ENCODE assay signal across 21 cellular contexts in genomic region chr14:100887728-100888335, GRCh38. TPM values are rescaled to one million over a fixed set of nuclear protein-coding genes. Genes with fewer than 3 reads are reported as not detected.
DNase-seq lines count a peak whose midpoint lies in the region; ATAC-seq and TF ChIP-seq lines count a peak whose summit lies in the region.
"Had no signal": no experiment of that assay in that cellular context is flagged by ENCODE, and none has a peak within 500 bp of the region (broad histone marks: within the 10 kb centered on the region; RNA-seq: fewer than 3 reads in every experiment).

No MANE protein-coding gene starts in this region.

- H3K36me3 Mint-ChIP-seq in brain (peaks cover 16% of the 10 kb centered on the region), neural progenitor cell (no peaks in the 10 kb centered on the region)

- H2AFZ ChIP-seq in neural progenitor cell (replicated peaks) (peak overlapping the region; percentile 27), OCI-LY7 (ENCODE audit: low read length) (no peak overlapping the region)
- H2AFZ ChIP-seq: GM23338 had no signal

- H3K4me2 ChIP-seq in neural progenitor cell: peak overlapping the region; percentile 41
- no peak overlapping the region for H3K4me2 ChIP-seq in OCI-LY7 (ENCODE audit: low read length)
- H3K4me2 ChIP-seq: GM23338 had no signal

- H4K20me1 ChIP-seq in neural progenitor cell (ENCODE audit: low read depth) (no peaks in the 10 kb centered on the region), OCI-LY7 (ENCODE audit: insufficient read depth, low read length) (no peaks in the 10 kb centered on the region)

- peaks cover 5% of the 10 kb centered on the region for H3K27me3 Mint-ChIP-seq in brain
- H3K27me3 Mint-ChIP-seq in neural progenitor cell (ENCODE audit: insufficient read depth, low read depth): peaks cover 2% of the 10 kb centered on the region

- intact Hi-C loops in uterus (cut with DNase I; ENCODE audit: low total_unique reads): no loop called here
- intact Hi-C loops in OCI-LY7 (cut with micrococcal nuclease; ENCODE audit: unreplicated experiment): no loop called here

- H3K36me3 ChIP-seq in neural progenitor cell (no peaks in the 10 kb centered on the region), uterus (no peaks in the 10 kb centered on the region), OCI-LY7 (ENCODE audit: insufficient read depth, low read length) (no peaks in the 10 kb centered on the region)

- no peaks in the 10 kb centered on the region for H3K9me2 ChIP-seq in OCI-LY7 (ENCODE audit: insufficient read depth, low read length)

- H3K9ac ChIP-seq in neural progenitor cell: no peak overlapping the region

- H3K27me3 ChIP-seq in neural progenitor cell (no peaks in the 10 kb centered on the region), uterus (no peaks in the 10 kb centered on the region)
- H3K27me3 ChIP-seq: SJSA1 had no signal

- H3K4me1 ChIP-seq in neural progenitor cell (peaks cover 21% of the 10 kb centered on the region), uterus (no peaks in the 10 kb centered on the region), OCI-LY7 (ENCODE audit: insufficient read depth, low read length, poor library complexity, severe bottlenecking) (no peaks in the 10 kb centered on the region)
- H3K4me1 ChIP-seq: SJSA1 had no signal

- POLR2A ChIA-PET in OCI-LY7 (lab: Charles Lee): no interaction called here

- no peaks in the 10 kb centered on the region for H3F3A ChIP-seq in neural progenitor cell (ENCODE audit: low read depth)

- TF ChIP-seq POLR2A in uterus (IDR thresholded peaks at IDR 0.05): no peak

- no peaks in the 10 kb centered on the region for H3K79me2 ChIP-seq in neural progenitor cell (ENCODE audit: low read depth)
- no peaks in the 10 kb centered on the region for H3K79me2 ChIP-seq in OCI-LY7 (ENCODE audit: insufficient read depth, low read depth, low read length)

- no peaks in the 10 kb centered on the region for H3K9me3 ChIP-seq in neural progenitor cell (ENCODE audit: low read depth)
- no peaks in the 10 kb centered on the region for H3K9me3 ChIP-seq in uterus
- H3K9me3 ChIP-seq in OCI-LY7 (ENCODE audit: low read length): no peaks in the 10 kb centered on the region
- H3K9me3 ChIP-seq: SJSA1 had no signal

- TF ChIP-seq CTCF in brain (conservative IDR thresholded peaks at IDR 0.05) (no peak), neural progenitor cell (IDR thresholded peaks at IDR 0.05) (no peak), uterus (IDR thresholded peaks at IDR 0.05) (no peak), OCI-LY7 (conservative IDR thresholded peaks at IDR 0.05; ENCODE audit: low read length) (no peak)

- peak overlapping the region in 3 of 5 experiments; percentile 7 to 17 (median 10) for H3K4me3 Mint-ChIP-seq in brain
- H3K4me3 Mint-ChIP-seq in neural progenitor cell: no peak overlapping the region
- H3K4me3 Mint-ChIP-seq: GM23338 had no signal

- H3K4me3 ChIP-seq in neural progenitor cell: no peak overlapping the region
- H3K4me3 ChIP-seq in uterus: no peak overlapping the region
- no peak overlapping the region for H3K4me3 ChIP-seq in OCI-LY7 (ENCODE audit: low read depth, low read length, poor library complexity, severe bottlenecking)
- H3K4me3 ChIP-seq: GM23338, SJSA1 had no signal

- peak overlapping the region in 3 of 5 experiments; percentile 5 to 68 (median 63) for H3K27ac Mint-ChIP-seq in brain
- no peak overlapping the region for H3K27ac Mint-ChIP-seq in neural progenitor cell
- H3K27ac Mint-ChIP-seq: GM23338 had no signal

- CTCF ChIA-PET in OCI-LY7 (lab: Charles Lee; ENCODE audit: unreplicated experiment): no interaction called here

- H3K4me1 Mint-ChIP-seq in brain: peaks cover 51% of the 10 kb centered on the region
- peaks cover 9% of the 10 kb centered on the region for H3K4me1 Mint-ChIP-seq in neural progenitor cell

- ATAC-seq in GM18870 (IDR thresholded peaks at IDR 0.05; ENCODE audit: unreplicated experiment): no peak
- ATAC-seq: GM23338 had no signal

- no peak overlapping the region for H3K27ac ChIP-seq in neural progenitor cell
- peak overlapping the region; percentile 9 to 34 for H3K27ac ChIP-seq in uterus
- no peak overlapping the region for H3K27ac ChIP-seq in OCI-LY7 (ENCODE audit: low read depth, low read length, poor library complexity, severe bottlenecking)
- H3K27ac ChIP-seq: C4-2B, HL-60, RWPE1, SJSA1 had no signal

- BruUV-seq in OCI-LY7 (replicated peaks; lab: Mats Ljungman, UMichigan): no TSS peak

- DNase-seq in NCI-H345 (lab: John Stamatoyannopoulos, UW) (peak; percentile 14), NCI-H345 treated with DMSO at 0.1 percent for 48 hours (lab: John Stamatoyannopoulos, UW; ENCODE audit: unreplicated experiment) (no peak), neural progenitor cell (ENCODE audit: low spot score) (no peak), uterus (no peak), globus pallidus (ENCODE audit: low spot score) (no peak), OCI-LY7 (ENCODE audit: low spot score) (no peak)
- DNase-seq: 8988T, COR-L47, DMS153, EL, KBM-7, NCI-H1092, NCI-H510A, OCI-M1 had no signal

- peaks cover 9 to 22% (median 12%) of the 10 kb centered on the region in 5 experiments for H3K9me3 Mint-ChIP-seq in brain
- H3K9me3 Mint-ChIP-seq in neural progenitor cell: peaks cover 20% of the 10 kb centered on the region

RNA-seq across cellular contexts. Expression of gene RTL1, which starts 15.7 kb away (rescaled TPM):
- polyA plus RNA-seq in brain (ENCODE audit: insufficient read depth, low read depth, low replicate concordance): 0.15 TPM
- total RNA-seq in neural progenitor cell (ENCODE audit: low replicate concordance): 0.15 and 0.65 TPM in 2 replicates
- under 1 TPM in 1 of 4 donors, not detected in 3; 0.21 TPM for total RNA-seq in uterus
- total RNA-seq in OCI-LY7 (2014; rRNA removed; shearing (Covaris generic)): not detected in 2 replicates
- not detected in 2 replicates for total RNA-seq in OCI-LY7 (2022)
- total RNA-seq: GM23338, SJSA1 had no signal
- polyA plus RNA-seq: GM23338 had no signal

Comparison
In these comparisons a context has a peak if more than half of its experiments do, and no peak if none do; other contexts are left out.
1. H3K27ac ChIP-seq: peak in uterus (2 of 2); none in neural progenitor cell (single experiment) and OCI-LY7 (single experiment).